In the genomic region with DNA sequence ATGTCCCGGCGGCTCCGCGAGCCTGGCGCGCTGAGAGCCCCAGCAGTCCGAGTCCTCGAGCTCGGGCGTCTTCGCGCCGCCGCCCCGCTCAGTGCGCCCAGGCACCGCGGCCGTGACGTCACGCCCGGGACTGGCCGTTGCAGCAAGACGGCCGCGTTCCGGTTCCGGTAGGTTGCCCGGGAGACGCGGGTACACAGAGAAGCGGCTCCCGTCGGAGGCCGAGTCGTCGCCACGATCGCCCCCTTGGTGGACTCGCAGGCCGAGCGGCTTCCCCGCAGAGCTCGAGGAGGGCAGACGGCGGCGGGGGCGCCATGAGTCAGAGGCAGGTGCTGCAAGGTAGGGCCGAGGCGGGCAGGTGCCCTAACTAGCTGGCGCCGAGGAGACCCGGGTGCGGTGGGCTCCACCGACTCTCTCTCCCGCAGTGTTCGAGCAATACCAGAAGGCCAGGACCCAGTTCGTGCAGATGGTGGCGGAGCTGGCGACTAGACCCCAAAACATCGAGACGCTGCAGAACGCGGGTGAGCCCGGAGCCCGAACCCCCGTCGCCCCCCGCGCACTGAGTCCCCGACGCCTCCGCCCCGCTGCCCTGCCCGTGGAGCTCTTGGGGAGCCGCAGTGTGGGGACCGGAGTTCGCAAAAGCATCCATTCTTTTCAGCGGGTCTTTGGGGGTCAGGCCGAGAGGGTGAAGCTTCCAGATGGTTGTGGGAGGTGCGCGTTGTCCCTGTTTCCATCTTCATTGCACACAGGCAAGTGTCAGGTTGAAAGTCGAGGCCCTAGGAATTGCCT, we compare ENCODE assay signal across 8 cellular contexts. TPM values are rescaled to one million over a fixed set of nuclear protein-coding genes. Genes with fewer than 3 reads are reported as not detected.
DNase-seq lines count a peak whose midpoint lies in the region; ATAC-seq and TF ChIP-seq lines count a peak whose summit lies in the region.

Gene SPAG6 (plus strand): TSS at position 196 of the 786 bp plus-strand sequence. CDS start 116 bp downstream, at position 312.

- H3K4me1 ChIP-seq in Caco-2 = no peaks in the 10 kb centered on the region; the same call in 1 of the 2 replicates

- H3K4me3 Mint-ChIP-seq in activated CD4-positive, alpha-beta memory T cell treated with anti-CD3 and anti-CD28 coated beads for 36 hours = peak within 1 kb of the TSS; percentile 56
- no peak within 1 kb of the TSS for H3K4me3 Mint-ChIP-seq in Caco-2 (ENCODE audit: unreplicated experiment)

- peaks cover 50% of the 10 kb centered on the region for H3K27me3 Mint-ChIP-seq in activated CD4-positive, alpha-beta memory T cell treated with anti-CD3 and anti-CD28 coated beads for 36 hours
- H3K27me3 Mint-ChIP-seq in Caco-2 (ENCODE audit: insufficient read depth, unreplicated experiment) = peaks cover 5% of the 10 kb centered on the region

- no peak within 1 kb of the TSS for H3K27ac ChIP-seq in HL-60 (replicated peaks)

- H3K9me3 Mint-ChIP-seq in activated CD4-positive, alpha-beta memory T cell treated with anti-CD3 and anti-CD28 coated beads for 36 hours = no peaks in the 10 kb centered on the region
- H3K9me3 Mint-ChIP-seq in Caco-2 (ENCODE audit: unreplicated experiment) = peaks cover 10% of the 10 kb centered on the region

- no peak within 1 kb of the TSS for H3K27ac Mint-ChIP-seq in activated CD4-positive, alpha-beta memory T cell treated with anti-CD3 and anti-CD28 coated beads for 36 hours
- H3K27ac Mint-ChIP-seq in Caco-2 (ENCODE audit: unreplicated experiment) = no peak within 1 kb of the TSS

- H3K4me3 ChIP-seq in HL-60 (replicated peaks; ENCODE audit: insufficient read depth, low read length) = peak within 1 kb of the TSS; percentile 20
- H3K4me3 ChIP-seq in Caco-2 (ENCODE audit: low read depth, low read length) = no peak within 1 kb of the TSS

- POLR2A ChIA-PET in activated CD4-positive, alpha-beta memory T cell treated with anti-CD3 and anti-CD28 coated beads for 36 hours (lab: Charles Lee) = interaction anchor here (1.2 kb wide), 1 partner anchor 342 kb away, joined by 3 read pairs; the partner anchor contains the start of gene DNAJC1
- POLR2A ChIA-PET in Caco-2 (lab: Charles Lee) = no interaction called here

- H3K9me3 ChIP-seq in Caco-2 = no peaks in the 10 kb centered on the region

- CTCF ChIA-PET in activated CD4-positive, alpha-beta memory T cell treated with anti-CD3 and anti-CD28 coated beads for 36 hours (lab: Charles Lee) = interaction anchor here (0.7 kb wide), 1 partner anchor 757 kb away, joined by 3 read pairs; no protein-coding TSS in a partner anchor
- CTCF ChIA-PET in Caco-2 (lab: Charles Lee) = no interaction called here

- peaks cover 3% of the 10 kb centered on the region for H3K36me3 Mint-ChIP-seq in activated CD4-positive, alpha-beta memory T cell treated with anti-CD3 and anti-CD28 coated beads for 36 hours
- no peaks in the 10 kb centered on the region for H3K36me3 Mint-ChIP-seq in Caco-2 (ENCODE audit: insufficient read depth, unreplicated experiment)

- H3K27me3 ChIP-seq in HL-60 (ENCODE audit: insufficient read depth, poor library complexity, severe bottlenecking) = peaks cover 14% of the 10 kb centered on the region
- no peaks in the 10 kb centered on the region; the same call in 1 of the 2 replicates for H3K27me3 ChIP-seq in Caco-2 (replicated peaks; ENCODE audit: control insufficient read depth, insufficient read depth, low read length)

- BruUV-seq in Caco-2 (replicated peaks; lab: Mats Ljungman, UMichigan) = no TSS peak

- DNase-seq in COR-L47 (lab: John Stamatoyannopoulos, UW) = peak; percentile 73
- DNase-seq in HL-60 (ENCODE audit: low read depth in 1 of 2, low spot score in 1 of 2) = peak in 1 of 2 experiments; percentile 23
- peak; percentile 75 for DNase-seq in activated CD4-positive, alpha-beta memory T cell treated with anti-CD3 and anti-CD28 coated beads for 36 hours
- peak; percentile 77 for DNase-seq in Right ventricle myocardium superior
- DNase-seq in posterior vena cava (ENCODE audit: low spot score) = peak; percentile 91
- no peak for DNase-seq in HT-29 (ENCODE audit: low spot score)
- no peak for DNase-seq in Caco-2

- H3K4me1 Mint-ChIP-seq in activated CD4-positive, alpha-beta memory T cell treated with anti-CD3 and anti-CD28 coated beads for 36 hours (ENCODE audit: low read depth) = peaks cover 16% of the 10 kb centered on the region
- H3K4me1 Mint-ChIP-seq in Caco-2 (ENCODE audit: low read depth, unreplicated experiment) = peaks cover 7% of the 10 kb centered on the region

- ATAC-seq in Right ventricle myocardium superior (ENCODE audit: poor library complexity) = no peak
- ATAC-seq in HG02973 (IDR thresholded peaks at IDR 0.05; ENCODE audit: unreplicated experiment) = no peak

- intact Hi-C loops in activated CD4-positive, alpha-beta memory T cell treated with anti-CD3 and anti-CD28 coated beads for 36 hours (cut with micrococcal nuclease) = no loop called here
- intact Hi-C loops in Right ventricle myocardium superior (cut with DNase I) = no loop called here
- intact Hi-C loops in posterior vena cava (cut with DNase I) = loop anchor here in 1 of 2 donors (10.0 kb wide), 1 partner anchor 89 kb away; no protein-coding TSS in a partner anchor
- intact Hi-C loops in Caco-2 (cut with micrococcal nuclease; ENCODE audit: unreplicated experiment) = no loop called here

- no peak for TF ChIP-seq CTCF in HL-60 (IDR thresholded peaks at IDR 0.05; ENCODE audit: insufficient read depth, low read length)
- no peak for TF ChIP-seq CTCF in Caco-2 (IDR thresholded peaks at IDR 0.05; ENCODE audit: insufficient read depth in 1 of 2, low read depth in 1 of 2, low read length in 1 of 2, severe bottlenecking in 1 of 2, unreplicated experiment in 1 of 2)

- H3K36me3 ChIP-seq in Caco-2 (ENCODE audit: control insufficient read depth, insufficient read depth, low read length) = no peaks in the 10 kb centered on the region

RNA-seq across cellular contexts. Expression of gene SPAG6, which starts in this region (rescaled TPM):
- under 1 TPM in 1 of 2 experiments, not detected in 1; 0.24 TPM for total RNA-seq in activated CD4-positive, alpha-beta memory T cell treated with anti-CD3 and anti-CD28 coated beads for 36 hours
- total RNA-seq in Right ventricle myocardium superior (not detected), posterior vena cava (not detected), Caco-2 (2022) (0.79 and 0.81 TPM in 2 replicates)
- total RNA-seq in HT-29 (2014; rRNA removed; shearing (Covaris generic)) = not detected in 2 replicates

Comparison
In these comparisons a context has a peak if more than half of its experiments do, and no peak if none do; other contexts are left out.
1. Peak in DNase-seq in activated CD4-positive, alpha-beta memory T cell treated with anti-CD3 and anti-CD28 coated beads for 36 hours; RNA of the gene not detected or under 1 TPM.
2. Peak in DNase-seq in Right ventricle myocardium superior; RNA of the gene not detected or under 1 TPM.
3. Peak in DNase-seq in posterior vena cava; RNA of the gene not detected or under 1 TPM.